In the genomic region with DNA sequence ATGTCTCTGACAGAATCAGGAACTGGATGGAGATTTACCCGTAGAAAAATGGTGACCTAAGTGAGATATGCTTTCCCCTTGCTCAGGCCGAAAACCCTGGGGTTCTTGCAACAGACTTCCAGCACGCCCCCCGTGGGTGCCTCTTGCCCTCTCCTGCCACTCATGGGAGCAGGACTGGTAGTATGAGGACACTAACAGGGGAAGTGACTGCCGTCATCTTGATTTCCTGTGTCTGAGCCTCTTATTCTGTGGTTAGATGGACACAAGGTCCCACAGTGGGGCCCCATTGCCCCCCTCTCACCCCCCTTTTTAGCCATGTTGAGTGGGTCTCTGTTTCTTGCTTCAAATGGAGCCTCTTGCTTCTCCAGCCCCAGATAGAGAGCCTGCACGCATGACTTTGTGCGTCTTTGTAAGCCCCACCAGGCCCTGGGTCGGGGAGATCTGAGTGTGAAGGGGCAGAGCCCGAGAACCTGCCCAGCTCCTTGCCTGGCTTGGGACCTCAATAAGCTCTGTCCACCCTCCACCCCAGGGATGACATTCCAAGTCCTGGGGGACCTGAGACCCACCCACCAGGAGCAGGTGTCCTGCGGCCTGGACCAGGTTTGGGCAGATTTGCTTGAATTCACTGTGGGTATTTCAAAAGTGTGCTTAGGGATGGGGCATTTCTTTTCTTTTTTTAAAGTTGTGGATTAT, we compare ENCODE assay signal across 1 cellular context.
TF ChIP-seq lines count a peak whose summit lies in the region.

No MANE protein-coding gene starts in this region.

TF ChIP-seq in IMR-90, 13 proteins besides CTCF, POLR2A, EP300 and RAD21:
- TF ChIP-seq, protein P1, sequence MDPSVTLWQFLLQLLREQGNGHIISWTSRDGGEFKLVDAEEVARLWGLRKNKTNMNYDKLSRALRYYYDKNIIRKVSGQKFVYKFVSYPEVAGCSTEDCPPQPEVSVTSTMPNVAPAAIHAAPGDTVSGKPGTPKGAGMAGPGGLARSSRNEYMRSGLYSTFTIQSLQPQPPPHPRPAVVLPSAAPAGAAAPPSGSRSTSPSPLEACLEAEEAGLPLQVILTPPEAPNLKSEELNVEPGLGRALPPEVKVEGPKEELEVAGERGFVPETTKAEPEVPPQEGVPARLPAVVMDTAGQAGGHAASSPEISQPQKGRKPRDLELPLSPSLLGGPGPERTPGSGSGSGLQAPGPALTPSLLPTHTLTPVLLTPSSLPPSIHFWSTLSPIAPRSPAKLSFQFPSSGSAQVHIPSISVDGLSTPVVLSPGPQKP (IDR thresholded peaks at IDR 0.05; ENCODE audit: borderline replicate concordance, low read depth, low read length): no peak
- TF ChIP-seq RFX5 (IDR thresholded peaks at IDR 0.05; ENCODE audit: low read depth, low read length): no peak
- no peak for TF ChIP-seq CEBPB (IDR thresholded peaks at IDR 0.05; ENCODE audit: low read depth, low read length)
- TF ChIP-seq MAZ (IDR thresholded peaks at IDR 0.05; ENCODE audit: borderline replicate concordance, low read depth, low read length): no peak
- TF ChIP-seq, protein P2, sequence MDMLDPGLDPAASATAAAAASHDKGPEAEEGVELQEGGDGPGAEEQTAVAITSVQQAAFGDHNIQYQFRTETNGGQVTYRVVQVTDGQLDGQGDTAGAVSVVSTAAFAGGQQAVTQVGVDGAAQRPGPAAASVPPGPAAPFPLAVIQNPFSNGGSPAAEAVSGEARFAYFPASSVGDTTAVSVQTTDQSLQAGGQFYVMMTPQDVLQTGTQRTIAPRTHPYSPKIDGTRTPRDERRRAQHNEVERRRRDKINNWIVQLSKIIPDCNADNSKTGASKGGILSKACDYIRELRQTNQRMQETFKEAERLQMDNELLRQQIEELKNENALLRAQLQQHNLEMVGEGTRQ (IDR thresholded peaks at IDR 0.05; ENCODE audit: low read depth, low read length): no peak
- no peak for TF ChIP-seq MXI1 (IDR thresholded peaks at IDR 0.05; ENCODE audit: borderline replicate concordance, low read depth, low read length)
- TF ChIP-seq SMC3 (IDR thresholded peaks at IDR 0.05; ENCODE audit: low read depth, low read length): no peak
- TF ChIP-seq FOS (IDR thresholded peaks at IDR 0.05; ENCODE audit: low read depth, low read length): no peak
TF ChIP-seq in IMR-90: peak in this region for 0.
